1 cellular context compared by ENCODE assay signal in genomic region chr9:87714819-87715218, GRCh38.
TF ChIP-seq lines count a peak whose summit lies in the region.

No MANE protein-coding gene starts in this region.

TF ChIP-seq in A549, 52 proteins besides CTCF, POLR2A, EP300 and RAD21 (continued from another document):
- TF ChIP-seq ATOH8 (CRISPR knock-in tag; IDR thresholded peaks at IDR 0.05; ENCODE audit: low read depth) (0 out of 2 replicates have a peak, but pooled peaks have one; percentile 49), CBX2 (IDR thresholded peaks at IDR 0.05; ENCODE audit: borderline replicate concordance, low read depth) (no peak), POLR2AphosphoS2 (conservative IDR thresholded peaks at IDR 0.05; ENCODE audit: low read length) (no peak), BHLHE40 (IDR thresholded peaks at IDR 0.05; ENCODE audit: low read depth, low read length) (no peak), RCOR1 (IDR thresholded peaks at IDR 0.05; ENCODE audit: low read depth, low read length) (no peak), JUNB (IDR thresholded peaks at IDR 0.05) (peak; percentile 44; the same call in 1 of the 2 replicates), CBX8 (IDR thresholded peaks at IDR 0.05) (no peak), ESRRA (IDR thresholded peaks at IDR 0.05; ENCODE audit: borderline replicate concordance, low read length) (no peak), HOXB13 (CRISPR knock-in tag; IDR thresholded peaks at IDR 0.05; ENCODE audit: low read depth) (no peak), MAX (IDR thresholded peaks at IDR 0.05) (no peak), TFCP2L1 (CRISPR knock-in tag; IDR thresholded peaks at IDR 0.05) (no peak), RARB (CRISPR knock-in tag; IDR thresholded peaks at IDR 0.05) (no peak), NFE2L2 (conservative IDR thresholded peaks at IDR 0.05; ENCODE audit: low read length) (no peak), CHD4 (IDR thresholded peaks at IDR 0.05; ENCODE audit: borderline replicate concordance) (no peak), HOXB5 (CRISPR knock-in tag; IDR thresholded peaks at IDR 0.05) (peak; percentile 52; the same call in 1 of the 2 replicates), E2F6 (IDR thresholded peaks at IDR 0.05; ENCODE audit: borderline replicate concordance, low read depth) (no peak), KDM1A (IDR thresholded peaks at IDR 0.05; ENCODE audit: low read depth) (no peak), HMGXB4 (CRISPR knock-in tag; IDR thresholded peaks at IDR 0.05; ENCODE audit: borderline replicate concordance) (no peak), PBX3 (IDR thresholded peaks at IDR 0.05) (no peak), NPAS2 (CRISPR knock-in tag; IDR thresholded peaks at IDR 0.05; ENCODE audit: borderline replicate concordance) (no peak), CHD2 (IDR thresholded peaks at IDR 0.05; ENCODE audit: low read length, partially characterized antibody) (no peak), HEYL (CRISPR knock-in tag; IDR thresholded peaks at IDR 0.05) (peak; percentile 73; the same call in 1 of the 2 replicates), PHF8 (IDR thresholded peaks at IDR 0.05; ENCODE audit: borderline replicate concordance, low read depth) (no peak), MAZ (IDR thresholded peaks at IDR 0.05; ENCODE audit: borderline replicate concordance, low read depth, low read length) (no peak), RNF2 (IDR thresholded peaks at IDR 0.05; ENCODE audit: borderline replicate concordance, low read depth) (no peak), BCL3 (IDR thresholded peaks at IDR 0.05) (no peak), JUN (IDR thresholded peaks at IDR 0.05) (peak in 1 of 2 experiments; percentile 52; a peak in 2 of 5 replicates), FOSB (CRISPR knock-in tag; IDR thresholded peaks at IDR 0.05) (no peak), EHMT2 (IDR thresholded peaks at IDR 0.05; ENCODE audit: low read depth) (no peak), MYC (IDR thresholded peaks at IDR 0.05; ENCODE audit: borderline replicate concordance, low read length) (no peak), RFX5 (IDR thresholded peaks at IDR 0.05) (no peak), ZNF302 (CRISPR knock-in tag; IDR thresholded peaks at IDR 0.05) (no peak), ZFP36 (IDR thresholded peaks at IDR 0.05; ENCODE audit: borderline replicate concordance, partially characterized antibody) (no peak), ELK1 (IDR thresholded peaks at IDR 0.05; ENCODE audit: low read depth, low read length) (no peak), KDM5A (IDR thresholded peaks at IDR 0.05) (no peak), HDAC2 (IDR thresholded peaks at IDR 0.05) (no peak), FOSL2 (IDR thresholded peaks at IDR 0.05) (no peak), FOSL2 (CRISPR knock-in tag; IDR thresholded peaks at IDR 0.05) (0 out of 2 replicates have a peak, but pooled peaks have one; percentile 13), ZSCAN20 (CRISPR knock-in tag; IDR thresholded peaks at IDR 0.05) (0 out of 2 replicates have a peak, but pooled peaks have one; percentile 82), SMC3 (IDR thresholded peaks at IDR 0.05) (0 out of 3 replicates have a peak, but pooled peaks have one; percentile 23)
